9 cellular contexts compared by ENCODE assay signal in genomic region chrX:3697701-3698279, GRCh38. TPM values are rescaled to one million over a fixed set of nuclear protein-coding genes. Genes with fewer than 3 reads are reported as not detected.
DNase-seq lines count a peak whose midpoint lies in the region; ATAC-seq and TF ChIP-seq lines count a peak whose summit lies in the region.
"Had no signal": no experiment of that assay in that cellular context is flagged by ENCODE, and none has a peak within 500 bp of the region (broad histone marks: within the 10 kb centered on the region; RNA-seq: fewer than 3 reads in every experiment).

No MANE protein-coding gene starts in this region.

- peak overlapping the region in 3 of 4 donors; percentile 45 to 74 (median 69) for H3K27ac ChIP-seq in body of pancreas
- peak overlapping the region; percentile 79 for H3K27ac ChIP-seq in layer of hippocampus (ENCODE audit: low read depth, low read length)

- no peaks in the 10 kb centered on the region for H3K9me3 ChIP-seq in body of pancreas

- no peaks in the 10 kb centered on the region for H3K27me3 ChIP-seq in body of pancreas
- no peaks in the 10 kb centered on the region for H3K27me3 ChIP-seq in layer of hippocampus (ENCODE audit: control insufficient read depth, insufficient read depth, low read length)

- intact Hi-C loops in body of pancreas (cut with DNase I): no loop called here

- no peaks in the 10 kb centered on the region for H3K36me3 ChIP-seq in body of pancreas (replicated peaks in 1 of 2; ENCODE audit: insufficient read depth in 1 of 2, low read depth in 2 of 2)

- TF ChIP-seq CTCF in body of pancreas (IDR thresholded peaks at IDR 0.05): no peak
- TF ChIP-seq CTCF in GM20000 (IDR thresholded peaks at IDR 0.05; ENCODE audit: extremely low read depth, missing control alignments): no peak

- ATAC-seq in body of pancreas (peak; percentile 87), HG03139 (IDR thresholded peaks at IDR 0.05; ENCODE audit: unreplicated experiment) (no peak), HG03469 (IDR thresholded peaks at IDR 0.05; ENCODE audit: unreplicated experiment) (no peak)

- no peak overlapping the region for H3K4me3 ChIP-seq in body of pancreas
- H3K4me3 ChIP-seq: lung had no signal

- WGBS in body of pancreas, 2 donors: 64 to 66% methylated on average over 8 to 14 of the region's 16 CpGs

- DNase-seq in A172 (ENCODE audit: low spot score) (peak; percentile 68), HK-2 (ENCODE audit: unreplicated experiment) (peak; percentile 60), body of pancreas (peak; percentile 18 to 57 (median 42)), AG20443 (ENCODE audit: low spot score) (no peak), GM20000 (ENCODE audit: low spot score) (no peak)

- peak in 1 of 3 donors; percentile 1 for TF ChIP-seq POLR2A in body of pancreas (IDR thresholded peaks at IDR 0.05)

- H3K4me1 ChIP-seq in body of pancreas: no peaks in the 10 kb centered on the region

RNA-seq across cellular contexts. Expression of gene PRKX, which starts 15.7 kb away (rescaled TPM):
- total RNA-seq in A172 (2014; rRNA removed; shearing (Covaris generic)): 12.6 and 29.1 TPM in 2 replicates
- total RNA-seq in body of pancreas: 10 to 100 TPM in 1 of 2 donors, 1 to 10 TPM in 1; 8.6 to 11.2 TPM

Comparison
In these comparisons a context has a peak if more than half of its experiments do, and no peak if none do; other contexts are left out.
1. DNase-seq: peak in A172 (single experiment), HK-2 (single experiment) and body of pancreas (4 of 4); none in AG20443 (single experiment) and GM20000 (single experiment).